In genomic region chr11:72848846-72849466, GRCh38 we compare ENCODE assay signal across 9 cellular contexts. TPM values are rescaled to one million over a fixed set of nuclear protein-coding genes. Genes with fewer than 3 reads are reported as not detected.
DNase-seq lines count a peak whose midpoint lies in the region; ATAC-seq and TF ChIP-seq lines count a peak whose summit lies in the region.
"Had no signal": no experiment of that assay in that cellular context is flagged by ENCODE, and none has a peak within 500 bp of the region (broad histone marks: within the 10 kb centered on the region; RNA-seq: fewer than 3 reads in every experiment).

No MANE protein-coding gene starts in this region.

- no peaks in the 10 kb centered on the region for H3K9me3 Mint-ChIP-seq in CD4-positive, alpha-beta memory T cell

- no peak for ATAC-seq in GM21390 (IDR thresholded peaks at IDR 0.05; ENCODE audit: unreplicated experiment)
- ATAC-seq in HG02885 (IDR thresholded peaks at IDR 0.05; ENCODE audit: poor library complexity, unreplicated experiment) = no peak
- ATAC-seq in GM21381 (IDR thresholded peaks at IDR 0.05; ENCODE audit: unreplicated experiment) = no peak

- no peak overlapping the region for H3K27ac ChIP-seq in CD4-positive, alpha-beta memory T cell (ENCODE audit: low read depth, low read length)
- H3K27ac ChIP-seq in coronary artery = peak overlapping the region; percentile 42 to 58
- H3K27ac ChIP-seq: SJCRH30 had no signal

- peaks cover 4% of the 10 kb centered on the region for H3K36me3 ChIP-seq in CD4-positive, alpha-beta memory T cell (ENCODE audit: insufficient read depth, low read length)
- H3K36me3 ChIP-seq in HAP-1 (replicated peaks) = no peaks in the 10 kb centered on the region; the same call in 1 of the 2 replicates
- H3K36me3 ChIP-seq: SJCRH30 had no signal

- H3K9me3 ChIP-seq in CD4-positive, alpha-beta memory T cell (ENCODE audit: control insufficient read depth in 1 of 2, low read length in 2 of 2) = no peaks in the 10 kb centered on the region
- no peaks in the 10 kb centered on the region for H3K9me3 ChIP-seq in HAP-1
- H3K9me3 ChIP-seq: SJCRH30 had no signal

- H3K36me3 Mint-ChIP-seq in CD4-positive, alpha-beta memory T cell = peaks cover 5 to 26% of the 10 kb centered on the region in 2 donors

- peaks cover 7 to 14% (median 11%) of the 10 kb centered on the region in 4 donors for H3K4me1 Mint-ChIP-seq in CD4-positive, alpha-beta memory T cell

- H3K27ac Mint-ChIP-seq in CD4-positive, alpha-beta memory T cell = peak overlapping the region in 2 of 7 donors; percentile 42 to 56

- no peaks in the 10 kb centered on the region for H3K4me1 ChIP-seq in CD4-positive, alpha-beta memory T cell (ENCODE audit: insufficient read depth, low read length)
- no peaks in the 10 kb centered on the region for H3K4me1 ChIP-seq in HAP-1
- H3K4me1 ChIP-seq: SJCRH30 had no signal

- no peaks in the 10 kb centered on the region for H3K27me3 Mint-ChIP-seq in CD4-positive, alpha-beta memory T cell

- POLR2A ChIA-PET in CD4-positive, alpha-beta memory T cell (lab: Charles Lee; ENCODE audit: partially characterized antibody) = no interaction called here

- in situ Hi-C loops in HAP-1 (cut with MboI; ENCODE audit: low sequenced_read_pairs) = no loop called here

- no peaks in the 10 kb centered on the region for H3K27me3 ChIP-seq in CD4-positive, alpha-beta memory T cell (ENCODE audit: insufficient read depth, low read length)
- H3K27me3 ChIP-seq in HAP-1 (ENCODE audit: low read depth) = no peaks in the 10 kb centered on the region
- H3K27me3 ChIP-seq: SJCRH30 had no signal

- DNase-seq in CD4-positive, alpha-beta memory T cell = peak; percentile 42 to 57 (median 47)
- DNase-seq in HAP-1 (ENCODE audit: low spot score in 2 of 2) (peak; percentile 23 to 47), SHP77 treated with DMSO at 0.1 percent for 48 hours (lab: John Stamatoyannopoulos, UW) (peak; percentile 15), coronary artery (ENCODE audit: low spot score) (no peak), mucosa of gallbladder (ENCODE audit: low spot score) (peak; percentile 15)

- no peak overlapping the region for H3K4me3 Mint-ChIP-seq in CD4-positive, alpha-beta memory T cell

- intact Hi-C loops in CD4-positive, alpha-beta memory T cell (cut with micrococcal nuclease) = loop anchor here (1.0 to 2.0 kb wide), 2 partner anchors 124 to 164 kb away; no protein-coding TSS in a partner anchor

- no peak overlapping the region for H3K4me3 ChIP-seq in CD4-positive, alpha-beta memory T cell (ENCODE audit: low read length in 2 of 2)
- H3K4me3 ChIP-seq in HAP-1 (no peak overlapping the region), coronary artery (no peak overlapping the region)
- H3K4me3 ChIP-seq: SJCRH30 had no signal

- peak; percentile 72 for TF ChIP-seq CTCF in coronary artery (IDR thresholded peaks at IDR 0.05)

- CTCF ChIA-PET in CD4-positive, alpha-beta memory T cell (lab: Charles Lee; ENCODE audit: partially characterized antibody) = interaction anchor here (1.1 to 2.4 kb wide), 3 partner anchors 123 to 328 kb away, joined by 3 to 12 read pairs (median 11); no protein-coding TSS in a partner anchor

RNA-seq across cellular contexts. Expression of gene ATG16L2, which starts 34.7 kb away (rescaled TPM):
- total RNA-seq in CD4-positive, alpha-beta memory T cell = 100 to 1,000 TPM; 194 to 202 TPM
- 10 to 100 TPM; 13.2 to 24.1 TPM for polyA plus RNA-seq in CD4-positive, alpha-beta memory T cell
- total RNA-seq in mucosa of gallbladder = 62.2 TPM

RNA-seq across cellular contexts. Expression of gene STARD10, which starts 55.1 kb away (rescaled TPM):
- total RNA-seq in CD4-positive, alpha-beta memory T cell = 10 to 100 TPM; 23.0 to 23.5 TPM
- polyA plus RNA-seq in CD4-positive, alpha-beta memory T cell = 10 to 100 TPM; 24.9 to 27.0 TPM
- 540 TPM for total RNA-seq in mucosa of gallbladder

Comparison
In these comparisons a context has a peak if more than half of its experiments do, and no peak if none do; other contexts are left out.
1. RNA of gene STARD10, which starts 55.1 kb away (total RNA-seq): 540 TPM in mucosa of gallbladder (single experiment); 23.0 to 23.5 TPM in CD4-positive, alpha-beta memory T cell; every median in the first group is over 10 times any median in the second.